Comparison of ENCODE assay signal across 31 cellular contexts in the genomic region with DNA sequence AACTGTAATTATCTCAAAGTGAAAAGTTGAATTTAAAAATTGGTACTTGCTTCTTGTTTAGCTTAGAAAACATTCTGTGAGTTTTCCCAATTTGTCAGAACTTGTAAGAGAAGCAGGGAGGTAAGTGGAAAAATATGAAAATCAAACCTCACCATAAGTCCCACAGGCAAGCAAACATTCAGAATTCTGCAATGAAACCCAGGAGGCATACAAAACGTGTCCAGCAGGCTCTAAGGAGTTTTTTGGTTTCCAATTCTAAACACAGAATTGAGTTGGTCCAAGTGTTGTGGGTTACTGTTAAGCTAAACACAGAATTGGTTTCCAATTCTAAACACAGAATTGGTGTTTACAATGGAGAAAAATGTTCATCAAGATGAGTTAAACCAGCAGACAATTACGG. TPM values are rescaled to one million over a fixed set of nuclear protein-coding genes. Genes with fewer than 3 reads are reported as not detected.
DNase-seq lines count a peak whose midpoint lies in the region; ATAC-seq and TF ChIP-seq lines count a peak whose summit lies in the region.
"Had no signal": no experiment of that assay in that cellular context is flagged by ENCODE, and none has a peak within 500 bp of the region (broad histone marks: within the 10 kb centered on the region; RNA-seq: fewer than 3 reads in every experiment).

No MANE protein-coding gene starts in this region.

- H3K27me3 ChIP-seq in right atrium auricular region = no peaks in the 10 kb centered on the region
- no peaks in the 10 kb centered on the region for H3K27me3 ChIP-seq in ascending aorta
- no peaks in the 10 kb centered on the region for H3K27me3 ChIP-seq in osteoblast (ENCODE audit: insufficient read depth, low read length)
- H3K27me3 ChIP-seq in vagina = no peaks in the 10 kb centered on the region
- H3K27me3 ChIP-seq: BE2C, SJSA1 had no signal

- H3K27ac ChIP-seq in right atrium auricular region = peak overlapping the region; percentile 29 to 59
- peak overlapping the region; percentile 74 to 80 for H3K27ac ChIP-seq in ascending aorta
- peak overlapping the region; percentile 57 for H3K27ac ChIP-seq in osteoblast (ENCODE audit: low read depth, low read length)
- peak overlapping the region; percentile 20 for H3K27ac ChIP-seq in vagina
- H3K27ac ChIP-seq: SJSA1 had no signal

- DNase-seq in right atrium auricular region (ENCODE audit: low spot score) (no peak), Right ventricle myocardium superior (no peak), ascending aorta (ENCODE audit: low spot score in 2 of 2) (no peak), osteoblast (ENCODE audit: insufficient read length, low spot score, missing footprints) (no peak), vagina (ENCODE audit: extremely low spot score in 2 of 2) (no peak), DMS53 (lab: John Stamatoyannopoulos, UW) (no peak), SKM-1 (lab: John Stamatoyannopoulos, UW; ENCODE audit: unreplicated experiment) (no peak), DMS53 treated with DMSO at 0.1 percent for 48 hours (lab: John Stamatoyannopoulos, UW; ENCODE audit: unreplicated experiment) (no peak)
- DNase-seq: activated CD4-positive, alpha-beta T cell treated with anti-CD3 and anti-CD28 coated beads for 48 hours; activated naive CD4-positive, alpha-beta T cell treated with anti-CD3 and anti-CD28 coated beads for 36 hours; activated T-cell treated with anti-CD3 and anti-CD28 coated beads, Interleukin-2, amount 50 U/mL, for 48 hours; amygdala; BE2C; CD8-positive, alpha-beta memory T cell; effector CD8-positive, alpha-beta T cell; EL; GOT3; mucosa of descending colon; natural killer cell; NCI-H1092 treated with DMSO at 0.1 percent for 48 hours; NCI-H187 treated with DMSO at 0.1 percent for 48 hours; NCI-H2171 treated with DMSO at 0.1 percent for 48 hours; NCI-H510A; retina; stimulated activated naive CD8-positive, alpha-beta T cell treated with anti-CD3 and anti-CD28 coated beads, Interleukin-15, Interleukin-2, amounts not matched to agents 100 U/mL and 50 U/mL, for 24 hours; T-cell; trophoblast cell had no signal

- H3K4me2 ChIP-seq in osteoblast (ENCODE audit: insufficient read depth, low read length) = no peak overlapping the region

- no peaks in the 10 kb centered on the region for H4K20me1 ChIP-seq in osteoblast (ENCODE audit: insufficient read depth, low read length)

- H3K4me1 ChIP-seq in right atrium auricular region (no peaks in the 10 kb centered on the region), ascending aorta (peaks cover 0 to 13% of the 10 kb centered on the region in 2 donors), osteoblast (ENCODE audit: insufficient read depth, low read length) (peaks cover 3% of the 10 kb centered on the region), vagina (peaks cover 13% of the 10 kb centered on the region)
- H3K4me1 ChIP-seq: BE2C, SJSA1 had no signal

- TF ChIP-seq POLR2A in vagina (IDR thresholded peaks at IDR 0.05) = no peak

- no peaks in the 10 kb centered on the region for H3K79me2 ChIP-seq in osteoblast (ENCODE audit: insufficient read depth, low read length)

- H3K36me3 ChIP-seq in right atrium auricular region (no peaks in the 10 kb centered on the region), ascending aorta (no peaks in the 10 kb centered on the region), osteoblast (ENCODE audit: insufficient read depth, low read length) (no peaks in the 10 kb centered on the region), vagina (no peaks in the 10 kb centered on the region)
- H3K36me3 ChIP-seq: BE2C, SJSA1 had no signal

- H3K9me3 ChIP-seq in right atrium auricular region (no peaks in the 10 kb centered on the region), ascending aorta (no peaks in the 10 kb centered on the region), osteoblast (ENCODE audit: low read depth, low read length) (no peaks in the 10 kb centered on the region), vagina (no peaks in the 10 kb centered on the region)
- H3K9me3 ChIP-seq: BE2C, mucosa of descending colon, SJSA1 had no signal

- intact Hi-C loops in Right ventricle myocardium superior (cut with DNase I) (no loop called here), ascending aorta (cut with DNase I) (loop anchor here (5.0 kb wide), 1 partner anchor 37 kb away; no protein-coding TSS in a partner anchor), vagina (cut with DNase I) (no loop called here)

- H3K4me3 ChIP-seq in right atrium auricular region (no peak overlapping the region), ascending aorta (no peak overlapping the region), osteoblast (ENCODE audit: insufficient read depth, low read length) (no peak overlapping the region), vagina (no peak overlapping the region)
- H3K4me3 ChIP-seq: lung, mucosa of descending colon, SJSA1, skin epidermis had no signal

- no peak for TF ChIP-seq CTCF in right atrium auricular region (IDR thresholded peaks at IDR 0.05)
- TF ChIP-seq CTCF in ascending aorta (IDR thresholded peaks at IDR 0.05) = no peak
- no peak for TF ChIP-seq CTCF in osteoblast (IDR thresholded peaks at IDR 0.05; ENCODE audit: extremely low read depth, low read depth, low read length)
- no peak for TF ChIP-seq CTCF in vagina (IDR thresholded peaks at IDR 0.05)

- H2AFZ ChIP-seq in osteoblast (ENCODE audit: low read length) = no peak overlapping the region

- no peak for ATAC-seq in Right ventricle myocardium superior (ENCODE audit: poor library complexity)
- ATAC-seq: mucosa of descending colon, natural killer cell, T-cell had no signal

RNA-seq across cellular contexts. Expression of gene ACKR4, which starts 27.1 kb away (rescaled TPM):
- total RNA-seq in right atrium auricular region = 1 to 10 TPM; 3.9 to 7.9 TPM
- 2.9 TPM for total RNA-seq in Right ventricle myocardium superior
- total RNA-seq in ascending aorta = 12.8 TPM
- total RNA-seq in osteoblast = 0.72 TPM in 1 of 2 replicates, not detected in the other
- total RNA-seq in vagina = not detected
- total RNA-seq: activated naive CD4-positive, alpha-beta T cell treated with anti-CD3 and anti-CD28 coated beads for 36 hours; CD8-positive, alpha-beta memory T cell; kidney epithelial cell had no signal

Comparison
In these comparisons a context has a peak if more than half of its experiments do, and no peak if none do; other contexts are left out.
1. H3K27ac ChIP-seq: peak in every context shown above with its lines; median percentile 77 in ascending aorta; 57 in osteoblast; 44 in right atrium auricular region; 20 in vagina.